13 cellular contexts compared by ENCODE assay signal in genomic region chr1:110188116-110188618, GRCh38. TPM values are rescaled to one million over a fixed set of nuclear protein-coding genes. Genes with fewer than 3 reads are reported as not detected.
DNase-seq lines count a peak whose midpoint lies in the region; ATAC-seq and TF ChIP-seq lines count a peak whose summit lies in the region.
"Had no signal": no experiment of that assay in that cellular context is flagged by ENCODE, and none has a peak within 500 bp of the region (broad histone marks: within the 10 kb centered on the region; RNA-seq: fewer than 3 reads in every experiment).

No MANE protein-coding gene starts in this region.

- H3K27ac ChIP-seq in dorsolateral prefrontal cortex (peak overlapping the region in 56 of 59 donors; percentile 14 to 89 (median 75)), mesendoderm (ENCODE audit: low read depth, low read length) (no peak overlapping the region), lower lobe of right lung (no peak overlapping the region)

- TF ChIP-seq CTCF in dorsolateral prefrontal cortex (IDR thresholded peaks at IDR 0.05 in 54 of 56, conservative IDR thresholded peaks at IDR 0.05 in 2 of 56; ENCODE audit: low read depth in 1 of 56, partially characterized antibody in 56 of 56) (no peak), omental fat pad (IDR thresholded peaks at IDR 0.05) (no peak), lower lobe of right lung (IDR thresholded peaks at IDR 0.05) (no peak)

- no peak overlapping the region for H2AK5ac ChIP-seq in mesendoderm (ENCODE audit: low read length)

- H4K8ac ChIP-seq in mesendoderm (ENCODE audit: low read depth, low read length) = no peak overlapping the region

- DNase-seq in COR-L47 (lab: John Stamatoyannopoulos, UW) (peak; percentile 39), NCI-H1694 (lab: John Stamatoyannopoulos, UW) (peak; percentile 50), dorsolateral prefrontal cortex (peak in 1 of 10 donors; percentile 61), omental fat pad (ENCODE audit: low spot score) (no peak), mesendoderm (no peak), lower lobe of right lung (no peak)
- DNase-seq in activated CD4-positive, CD25-positive, alpha-beta regulatory T cell (lab: John Stamatoyannopoulos, UW) = no peak
- DNase-seq: activated T-cell treated with anti-CD3 and anti-CD28 coated beads, Interleukin-2, amount 50 U/mL, for 1 hour; CD8-positive, alpha-beta memory T cell; cerebellar nuclear complex; Karpas-422; stimulated activated CD4-positive, alpha-beta T cell treated with anti-CD3 and anti-CD28 coated beads, Interleukin-2, amount 100 ng/mL, for 24 hours had no signal

- peaks cover 0 to 6% (median 0%) of the 10 kb centered on the region in 45 donors for H3K27me3 ChIP-seq in dorsolateral prefrontal cortex
- no peaks in the 10 kb centered on the region for H3K27me3 ChIP-seq in mesendoderm (ENCODE audit: insufficient read depth, low read length, poor library complexity)
- H3K27me3 ChIP-seq in lower lobe of right lung (ENCODE audit: low read depth) = peaks cover 11% of the 10 kb centered on the region

- WGBS in mesendoderm (ENCODE audit: extremely low coverage, insufficient coverage, low lambda C conversion rate) = no CpG with 5 or more reads among the region's 5 CpGs

- no peaks in the 10 kb centered on the region for H3K79me2 ChIP-seq in mesendoderm (ENCODE audit: control insufficient read depth, insufficient read depth, low read length)

- intact Hi-C loops in dorsolateral prefrontal cortex (cut with DNase I) (no loop called here), lower lobe of right lung (cut with DNase I) (no loop called here)

- H3K9ac ChIP-seq in mesendoderm (ENCODE audit: low read length) = no peak overlapping the region

- no peak overlapping the region for H4K5ac ChIP-seq in mesendoderm (ENCODE audit: low read length)

- H3K79me1 ChIP-seq in mesendoderm (ENCODE audit: low read length) = no peaks in the 10 kb centered on the region

- peak; percentile 60 for ATAC-seq in omental fat pad (ENCODE audit: low FRiP score)
- ATAC-seq in GM19035 (IDR thresholded peaks at IDR 0.05; ENCODE audit: unreplicated experiment) = no peak
- ATAC-seq in lower lobe of right lung = no peak

- H3K4me1 ChIP-seq in mesendoderm (ENCODE audit: control insufficient read depth, low read depth, low read length) (no peaks in the 10 kb centered on the region), lower lobe of right lung (no peaks in the 10 kb centered on the region)

- no peaks in the 10 kb centered on the region for H3K9me3 ChIP-seq in lower lobe of right lung

- H3K18ac ChIP-seq in mesendoderm (ENCODE audit: low read length) = no peak overlapping the region

- no peak overlapping the region for H3K4me3 ChIP-seq in dorsolateral prefrontal cortex
- H3K4me3 ChIP-seq in mesendoderm (ENCODE audit: low read length) = no peak overlapping the region
- H3K4me3 ChIP-seq in lower lobe of right lung = no peak overlapping the region

- no peak overlapping the region for H3K4ac ChIP-seq in mesendoderm (ENCODE audit: low read depth, low read length)

- no peak overlapping the region for H2BK120ac ChIP-seq in mesendoderm (ENCODE audit: low read depth, low read length)

- no peak overlapping the region for H2BK5ac ChIP-seq in mesendoderm (ENCODE audit: low read length)

- no peak overlapping the region for H2BK15ac ChIP-seq in mesendoderm (replicated peaks; ENCODE audit: low read depth)

- no peak overlapping the region for H3K4me2 ChIP-seq in mesendoderm (ENCODE audit: low read length)

- H3K56ac ChIP-seq in mesendoderm (ENCODE audit: low read length) = no peak overlapping the region

- H3K36me3 ChIP-seq in mesendoderm (ENCODE audit: control insufficient read depth, insufficient read depth, low read length) = no peaks in the 10 kb centered on the region
- H3K36me3 ChIP-seq in lower lobe of right lung = no peaks in the 10 kb centered on the region

- H3K23ac ChIP-seq in mesendoderm (ENCODE audit: low read length) = no peak overlapping the region

RNA-seq across cellular contexts. Expression of gene KCNC4, which starts 21.9 kb away (rescaled TPM):
- total RNA-seq in dorsolateral prefrontal cortex (10 to 100 TPM; 16.2 to 73.4 (median 46.6) TPM), omental fat pad (10 to 100 TPM in 1 of 4 donors, 1 to 10 TPM in 3; 4.4 to 12.0 (median 6.7) TPM), lower lobe of right lung (10.0 TPM)
- 6.3 TPM for polyA plus RNA-seq in mesendoderm (2013, experiment 1 of 2)
- 6.0 TPM for polyA plus RNA-seq in mesendoderm (2013, experiment 2 of 2)

RNA-seq across cellular contexts. Expression of gene SLC6A17, which starts 37.9 kb away (rescaled TPM):
- total RNA-seq in dorsolateral prefrontal cortex (100 to 1,000 TPM in 89 of 120 experiments, 10 to 100 TPM in 31; 37.5 to 182 (median 122) TPM), omental fat pad (under 1 TPM in 3 of 4 donors, not detected in 1; 0.06 to 0.19 (median 0.12) TPM), lower lobe of right lung (not detected)
- polyA plus RNA-seq in mesendoderm (2013, experiment 1 of 2) = 1.6 TPM
- 1.6 TPM for polyA plus RNA-seq in mesendoderm (2013, experiment 2 of 2)
- polyA plus RNA-seq: CD8-positive, alpha-beta memory T cell had no signal

Comparison
In these comparisons a context has a peak if more than half of its experiments do, and no peak if none do; other contexts are left out.
1. DNase-seq: peak in COR-L47 (single experiment) and NCI-H1694 (single experiment); none in omental fat pad (single experiment), mesendoderm (single experiment), lower lobe of right lung (single experiment) and activated CD4-positive, CD25-positive, alpha-beta regulatory T cell (0 of 4).
2. H3K27ac ChIP-seq: peak in dorsolateral prefrontal cortex (56 of 59); none in mesendoderm (single experiment) and lower lobe of right lung (single experiment).
3. RNA of gene SLC6A17, which starts 37.9 kb away (total RNA-seq): 37.5 to 182 TPM in dorsolateral prefrontal cortex; 0.06 to 0.19 TPM in omental fat pad and not detected in lower lobe of right lung (single experiment); every median in the first group is over 10 times any median in the second.